Comparison of ENCODE assay signal across 8 cellular contexts in the genomic region with DNA sequence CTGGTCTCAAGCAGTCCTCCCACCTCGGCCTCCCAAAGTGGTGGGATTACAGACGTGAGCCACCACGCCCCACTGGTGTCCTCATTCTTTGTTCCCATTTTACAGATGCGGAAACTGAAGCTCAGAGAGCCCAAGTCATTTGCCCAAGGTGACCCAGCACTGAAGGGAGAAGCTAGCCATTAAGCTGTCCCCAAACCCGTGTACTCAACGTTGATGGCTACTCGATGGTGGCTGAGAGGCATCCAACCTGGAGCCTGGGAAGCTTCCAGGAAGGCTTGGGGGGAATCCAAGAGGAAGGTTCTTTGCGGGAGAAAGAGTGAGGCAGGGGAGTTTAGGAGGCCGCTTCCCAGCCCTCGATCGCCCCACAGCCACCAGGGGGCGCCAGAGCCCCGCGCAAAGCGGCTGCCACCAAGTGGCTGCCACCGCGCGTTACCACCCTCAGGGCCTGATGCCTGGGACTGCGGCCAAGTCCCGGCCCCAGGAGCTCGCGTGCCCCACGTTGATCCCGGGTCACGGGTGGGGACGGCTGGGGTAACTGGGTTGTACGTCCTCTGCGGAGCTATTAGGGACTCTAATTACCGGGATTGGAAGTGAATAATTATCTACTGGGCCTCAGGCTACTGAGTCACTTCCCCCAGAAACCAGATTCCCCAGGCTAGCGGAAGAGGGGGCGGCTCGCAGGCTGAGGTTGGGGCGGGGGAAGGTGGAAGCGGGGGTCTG. TPM values are rescaled to one million over a fixed set of nuclear protein-coding genes. Genes with fewer than 3 reads are reported as not detected.
DNase-seq lines count a peak whose midpoint lies in the region; ATAC-seq, FAIRE-seq and TF ChIP-seq lines count a peak whose summit lies in the region.

No MANE protein-coding gene starts in this region.

- ATAC-seq in GM21526 (IDR thresholded peaks at IDR 0.05; ENCODE audit: low FRiP score, unreplicated experiment) (peak; percentile 54), gastroesophageal sphincter (peak; percentile 82), pancreas (peak; percentile 95 to 97 (median 95)), thoracic aorta (ENCODE audit: insufficient number of reproducible peaks, low FRiP score, low read depth) (peak; percentile 49)

- H3K27ac ChIP-seq in SK-N-MC (peak overlapping the region; percentile 96), gastroesophageal sphincter (peak overlapping the region in 3 of 4 donors; percentile 31 to 70 (median 41)), pancreas (peak overlapping the region in 1 of 4 donors; percentile 1), thoracic aorta (no peak overlapping the region)

- H3K36me3 Mint-ChIP-seq in Caco-2 (ENCODE audit: insufficient read depth, unreplicated experiment): no peaks in the 10 kb centered on the region

- CTCF ChIA-PET in Caco-2 (lab: Charles Lee): interaction anchor here (0.6 to 2.7 kb wide), 15 partner anchors 12 to 253 kb away, joined by 3 to 32 read pairs (median 6); a partner anchor contains a TSS

- no peaks in the 10 kb centered on the region for H3K4me1 Mint-ChIP-seq in Caco-2 (ENCODE audit: low read depth, unreplicated experiment)

- TF ChIP-seq POLR2A in gastroesophageal sphincter (IDR thresholded peaks at IDR 0.05): no peak

- H3K9me3 Mint-ChIP-seq in Caco-2 (ENCODE audit: unreplicated experiment): no peaks in the 10 kb centered on the region

- intact Hi-C loops in Caco-2 (cut with micrococcal nuclease; ENCODE audit: unreplicated experiment): loop anchor here (1.0 to 2.0 kb wide), 2 partner anchors 54 to 66 kb away; no protein-coding TSS in a partner anchor
- intact Hi-C loops in pancreas (cut with DNase I): loop anchor here in 2 of 3 donors (5.0 to 10.0 kb wide), 2 partner anchors 55 to 138 kb away; no protein-coding TSS in a partner anchor

- FAIRE-seq in pancreas (lab: Jason Lieb, UNC): no peak

- no peak overlapping the region for H3K4me3 Mint-ChIP-seq in Caco-2 (ENCODE audit: unreplicated experiment)

- H3K27me3 ChIP-seq in Caco-2 (replicated peaks; ENCODE audit: control insufficient read depth, insufficient read depth, low read length) (no peaks in the 10 kb centered on the region), gastroesophageal sphincter (no peaks in the 10 kb centered on the region), pancreas (no peaks in the 10 kb centered on the region), thoracic aorta (replicated peaks; ENCODE audit: insufficient read depth) (no peaks in the 10 kb centered on the region)

- TF ChIP-seq CTCF in Caco-2 (IDR thresholded peaks at IDR 0.05; ENCODE audit: insufficient read depth in 1 of 2, low read depth in 1 of 2, low read length in 1 of 2, severe bottlenecking in 1 of 2, unreplicated experiment in 1 of 2) (peak; percentile 99 to 100), gastroesophageal sphincter (IDR thresholded peaks at IDR 0.05) (peak in 3 of 4 experiments; percentile 99), pancreas (IDR thresholded peaks at IDR 0.05) (peak; percentile 97 to 99 (median 99)), thoracic aorta (IDR thresholded peaks at IDR 0.05) (peak; percentile 99)

- no peaks in the 10 kb centered on the region for H3K36me3 ChIP-seq in Caco-2 (ENCODE audit: control insufficient read depth, insufficient read depth, low read length)
- H3K36me3 ChIP-seq in SK-N-MC (ENCODE audit: insufficient read depth, low read length): no peaks in the 10 kb centered on the region
- no peaks in the 10 kb centered on the region for H3K36me3 ChIP-seq in gastroesophageal sphincter
- no peaks in the 10 kb centered on the region for H3K36me3 ChIP-seq in pancreas
- H3K36me3 ChIP-seq in thoracic aorta: no peaks in the 10 kb centered on the region

- peak overlapping the region; percentile 35 for H3K27ac Mint-ChIP-seq in Caco-2 (ENCODE audit: unreplicated experiment)

- H3K4me3 ChIP-seq in Caco-2 (ENCODE audit: low read depth, low read length) (no peak overlapping the region), SK-N-MC (peak overlapping the region; percentile 67), gastroesophageal sphincter (peak overlapping the region in 1 of 2 donors; percentile 39), pancreas (peak overlapping the region in 1 of 4 donors; percentile 18), thoracic aorta (peak overlapping the region; percentile 67)

- peak overlapping the region; percentile 64 for H3K9ac ChIP-seq in SK-N-MC (ENCODE audit: insufficient read length)

- no TSS peak for BruUV-seq in Caco-2 (replicated peaks; lab: Mats Ljungman, UMichigan)

- POLR2A ChIA-PET in Caco-2 (lab: Charles Lee): no interaction called here

- no peaks in the 10 kb centered on the region for H3K27me3 Mint-ChIP-seq in Caco-2 (ENCODE audit: insufficient read depth, unreplicated experiment)

- WGBS in gastroesophageal sphincter (ENCODE audit: low coverage in 1 of 2), 2 donors: 0 to 5% methylated on average over 4 to 10 of the region's 34 CpGs
- 7 to 8% methylated on average over 34 of the region's 34 CpGs for WGBS in pancreas, 2 donors

- no peak for TF ChIP-seq EP300 in gastroesophageal sphincter (IDR thresholded peaks at IDR 0.05)

- H3K9me3 ChIP-seq in Caco-2 (no peaks in the 10 kb centered on the region), SK-N-MC (ENCODE audit: low read depth, low read length) (no peaks in the 10 kb centered on the region), gastroesophageal sphincter (no peaks in the 10 kb centered on the region), pancreas (no peaks in the 10 kb centered on the region), thoracic aorta (no peaks in the 10 kb centered on the region)

- H3K4me1 ChIP-seq in Caco-2 (no peaks in the 10 kb centered on the region), gastroesophageal sphincter (peaks cover 0 to 17% (median 0%) of the 10 kb centered on the region in 3 donors), pancreas (peaks cover 0 to 3% (median 0%) of the 10 kb centered on the region in 3 donors), thoracic aorta (ENCODE audit: control insufficient read depth in 1 of 2, low read depth in 2 of 2) (peaks cover 0 to 14% of the 10 kb centered on the region in 2 donors)

- DNase-seq in Caco-2: peak; percentile 75 to 91
- DNase-seq in M059J (ENCODE audit: low read depth): peak; percentile 90
- no peak for DNase-seq in SK-N-MC (ENCODE audit: low read depth, low spot score)
- DNase-seq in activated naive CD4-positive, alpha-beta T cell treated with Interleukin-2 at 50 U/mL for 16 hours: peak; percentile 88
- DNase-seq in pancreas: peak; percentile 75 to 99 (median 90)
- peak; percentile 44 for DNase-seq in thoracic aorta (ENCODE audit: low spot score)

RNA-seq across cellular contexts. Expression of a gene that starts 8.8 kb away (rescaled TPM):
- 15.6 and 16.1 TPM in 2 replicates for total RNA-seq in Caco-2 (2022)
- total RNA-seq in M059J (2014; rRNA removed; shearing (Covaris generic)): 31.5 and 48.6 TPM in 2 replicates
- total RNA-seq in gastroesophageal sphincter: 10 to 100 TPM; 17.0 to 33.1 (median 23.3) TPM
- 10 to 100 TPM in 3 of 6 donors, 1 to 10 TPM in 3; 5.4 to 15.0 (median 9.3) TPM for total RNA-seq in pancreas
- polyA plus RNA-seq in pancreas: 1 to 10 TPM; 2.8 to 4.1 TPM
- total RNA-seq in thoracic aorta: 100 to 1,000 TPM in 1 of 2 donors, 10 to 100 TPM in 1; 48.6 to 117 TPM

RNA-seq across cellular contexts. Expression of a gene that starts 28.0 kb away (rescaled TPM):
- 14.9 and 17.2 TPM in 2 replicates for total RNA-seq in Caco-2 (2022)
- total RNA-seq in M059J (2014; rRNA removed; shearing (Covaris generic)): 2.3 and 3.9 TPM in 2 replicates
- 10 to 100 TPM in 1 of 4 donors, 1 to 10 TPM in 3; 6.3 to 16.0 (median 8.2) TPM for total RNA-seq in gastroesophageal sphincter
- total RNA-seq in pancreas: 10 to 100 TPM; 17.7 to 25.3 (median 18.6) TPM
- polyA plus RNA-seq in pancreas: 10 to 100 TPM; 11.2 to 19.8 TPM
- total RNA-seq in thoracic aorta: 10 to 100 TPM; 12.6 to 14.7 TPM

Comparison
In these comparisons a context has a peak if more than half of its experiments do, and no peak if none do; other contexts are left out.
1. H3K27ac ChIP-seq: peak in SK-N-MC (single experiment) and gastroesophageal sphincter (3 of 4); none in thoracic aorta (0 of 2).
2. Peak in every context shown above with its lines, with median percentiles within 50 percentile points of each other: CTCF ChIP-seq and ATAC-seq.